Comparison of ENCODE assay signal across 8 cellular contexts in genomic region chr14:65413739-65414045, GRCh38. TPM values are rescaled to one million over a fixed set of nuclear protein-coding genes. Genes with fewer than 3 reads are reported as not detected.
DNase-seq lines count a peak whose midpoint lies in the region; ATAC-seq and TF ChIP-seq lines count a peak whose summit lies in the region.

No MANE protein-coding gene starts in this region.

- peak overlapping the region; percentile 45 to 93 for H3K27ac Mint-ChIP-seq in natural killer cell treated with Interleukin-12 subunit alpha and Interleukin-12 subunit beta and Interleukin-15 and Interleukin-18, amount 100 ng/mL, for 72 hours

- peak overlapping the region; percentile 82 to 91 (median 86); a peak in 19 of 22 replicates for H3K9ac ChIP-seq in BLaER1 treated with 17β-estradiol and CSF1 and Interleukin-3, amounts not matched to agents 10 nM and 100 nM

- H3K36me3 ChIP-seq in BLaER1 treated with 17β-estradiol and CSF1 and Interleukin-3, amounts not matched to agents 10 nM and 100 nM: no peaks in the 10 kb centered on the region

- no peaks in the 10 kb centered on the region for H3K27me3 ChIP-seq in BLaER1 treated with 17β-estradiol and CSF1 and Interleukin-3, amounts not matched to agents 10 nM and 100 nM

- H3K27me3 Mint-ChIP-seq in natural killer cell treated with Interleukin-12 subunit alpha and Interleukin-12 subunit beta and Interleukin-15 and Interleukin-18, amount 100 ng/mL, for 72 hours: no peaks in the 10 kb centered on the region

- H3K4me3 ChIP-seq in BLaER1 treated with 17β-estradiol and CSF1 and Interleukin-3, amounts not matched to agents 10 nM and 100 nM: peak overlapping the region; percentile 78 to 96 (median 85)
- peak overlapping the region; percentile 87 for H3K4me3 ChIP-seq in LNCaP clone FGC (ENCODE audit: low read depth, low read length)
- H3K4me3 ChIP-seq in coronary artery: peak overlapping the region; percentile 73

- no peaks in the 10 kb centered on the region for H3K9me3 ChIP-seq in BLaER1 treated with 17β-estradiol and CSF1 and Interleukin-3, amounts not matched to agents 10 nM and 100 nM (replicated peaks in 1 of 11)

- peak overlapping the region in 8 of 11 experiments; percentile 83 to 91 (median 85); a peak in 15 of 22 replicates for H3K27ac ChIP-seq in BLaER1 treated with 17β-estradiol and CSF1 and Interleukin-3, amounts not matched to agents 10 nM and 100 nM
- H3K27ac ChIP-seq in coronary artery: peak overlapping the region; percentile 91 to 93

- H3K4me1 Mint-ChIP-seq in natural killer cell treated with Interleukin-12 subunit alpha and Interleukin-12 subunit beta and Interleukin-15 and Interleukin-18, amount 100 ng/mL, for 72 hours (ENCODE audit: low read depth in 2 of 2): peaks cover 14 to 29% of the 10 kb centered on the region in 2 donors

- no peaks in the 10 kb centered on the region for H3K36me3 Mint-ChIP-seq in natural killer cell treated with Interleukin-12 subunit alpha and Interleukin-12 subunit beta and Interleukin-15 and Interleukin-18, amount 100 ng/mL, for 72 hours

- DNase-seq in LNCaP clone FGC (ENCODE audit: low read depth) (no peak), coronary artery (ENCODE audit: low spot score) (no peak), activated gamma-delta T cell (lab: John Stamatoyannopoulos, UW) (no peak), NOMO-1 treated with dmso at 0.1 percent for 144 hours (lab: John Stamatoyannopoulos, UW; ENCODE audit: unreplicated experiment) (no peak), T-helper 9 cell (no peak)
- no peak for DNase-seq in natural killer cell treated with Interleukin-12 subunit alpha and Interleukin-12 subunit beta and Interleukin-15 and Interleukin-18, amount 100 ng/mL, for 72 hours (ENCODE audit: low spot score)

- peaks cover 0 to 34% (median 15%) of the 10 kb centered on the region in 11 experiments; a peak in 12 of 22 replicates for H4K20me1 ChIP-seq in BLaER1 treated with 17β-estradiol and CSF1 and Interleukin-3, amounts not matched to agents 10 nM and 100 nM

- peak overlapping the region; percentile 97 for H3K4me3 Mint-ChIP-seq in natural killer cell treated with Interleukin-12 subunit alpha and Interleukin-12 subunit beta and Interleukin-15 and Interleukin-18, amount 100 ng/mL, for 72 hours

- peaks cover 7 to 23% (median 18%) of the 10 kb centered on the region in 10 experiments; a peak in 18 of 20 replicates for H3K4me1 ChIP-seq in BLaER1 treated with 17β-estradiol and CSF1 and Interleukin-3, amounts not matched to agents 10 nM and 100 nM

- peak overlapping the region; percentile 82 to 98 (median 89) for H3K4me2 ChIP-seq in BLaER1 treated with 17β-estradiol and CSF1 and Interleukin-3, amounts not matched to agents 10 nM and 100 nM

- H3K9me3 Mint-ChIP-seq in natural killer cell treated with Interleukin-12 subunit alpha and Interleukin-12 subunit beta and Interleukin-15 and Interleukin-18, amount 100 ng/mL, for 72 hours: no peaks in the 10 kb centered on the region

- no peak for TF ChIP-seq CTCF in LNCaP clone FGC (IDR thresholded peaks at IDR 0.05; ENCODE audit: control insufficient read depth, extremely low read depth, insufficient read depth)
- TF ChIP-seq CTCF in coronary artery (IDR thresholded peaks at IDR 0.05): no peak

- ATAC-seq in natural killer cell treated with Interleukin-12 subunit alpha and Interleukin-12 subunit beta and Interleukin-15 and Interleukin-18, amount 100 ng/mL, for 72 hours: no peak
- ATAC-seq in HG02610 (IDR thresholded peaks at IDR 0.05; ENCODE audit: unreplicated experiment): no peak

RNA-seq across cellular contexts. Expression of gene FUT8, which starts 1.2 kb away (rescaled TPM):
- 100 to 1,000 TPM in 1 of 2 donors, 10 to 100 TPM in 1; 73.0 to 139 TPM for total RNA-seq in natural killer cell treated with Interleukin-12 subunit alpha and Interleukin-12 subunit beta and Interleukin-15 and Interleukin-18, amount 100 ng/mL, for 72 hours
